In genomic region chr5:157821822-157822622, GRCh38 we compare ENCODE assay signal across 12 cellular contexts. TPM values are rescaled to one million over a fixed set of nuclear protein-coding genes. Genes with fewer than 3 reads are reported as not detected.
DNase-seq lines count a peak whose midpoint lies in the region; ATAC-seq and TF ChIP-seq lines count a peak whose summit lies in the region.
"Had no signal": no experiment of that assay in that cellular context is flagged by ENCODE, and none has a peak within 500 bp of the region (broad histone marks: within the 10 kb centered on the region; RNA-seq: fewer than 3 reads in every experiment).

No MANE protein-coding gene starts in this region.

- DNase-seq in left ventricle myocardium inferior (no peak), heart left ventricle (no peak), memory B cell (ENCODE audit: low spot score in 2 of 2) (no peak), type B pancreatic cell (ENCODE audit: extremely low spot score, unreplicated experiment) (no peak), MV-4-11 (lab: John Stamatoyannopoulos, UW) (no peak), NCI-H146 (lab: John Stamatoyannopoulos, UW) (no peak)
- peak in 1 of 2 donors; percentile 7 for DNase-seq in activated naive CD4-positive, alpha-beta T cell treated with anti-CD3 and anti-CD28 coated beads, Interleukin-2, amount 50 U/mL, for 72 hours (ENCODE audit: low spot score in 2 of 2)
- DNase-seq: activated gamma-delta T cell treated with Interleukin-2 at 50 U/mL for 16 hours, RPMI8226, thyroid gland had no signal

- H3K27me3 Mint-ChIP-seq in memory B cell = no peaks in the 10 kb centered on the region
- H3K27me3 Mint-ChIP-seq in type B pancreatic cell = no peaks in the 10 kb centered on the region

- no peaks in the 10 kb centered on the region for H3K9me3 ChIP-seq in left ventricle myocardium inferior (replicated peaks)
- no peaks in the 10 kb centered on the region for H3K9me3 ChIP-seq in heart left ventricle
- H3K9me3 ChIP-seq: thyroid gland had no signal

- H3K27ac ChIP-seq in left ventricle myocardium inferior (replicated peaks) (peak overlapping the region; percentile 61), heart left ventricle (peak overlapping the region in 1 of 12 donors; percentile 72)
- H3K27ac ChIP-seq: BLaER1 treated with 17β-estradiol and CSF1 and Interleukin-3, amounts not matched to agents 10 nM and 100 nM; thyroid gland had no signal

- ATAC-seq in heart left ventricle (no peak), memory B cell (ENCODE audit: low read depth) (no peak), HG03175 (IDR thresholded peaks at IDR 0.05; ENCODE audit: unreplicated experiment) (no peak)
- peak; percentile 61 to 89 for ATAC-seq in activated naive CD4-positive, alpha-beta T cell treated with anti-CD3 and anti-CD28 coated beads, Interleukin-2, amount 50 U/mL, for 72 hours

- intact Hi-C loops in left ventricle myocardium inferior (cut with micrococcal nuclease) (loop anchor here (5.0 kb wide), 1 partner anchor 35 kb away; the partner anchor contains the start of gene CLINT1), heart left ventricle (cut with DNase I) (loop anchor here in 7 of 10 donors (2.0 to 10.0 kb wide), 7 partner anchors 35 to 1313 kb away; partner anchors contain the start of gene CLINT1 (in 4 of the 7))

- H3K4me1 ChIP-seq in left ventricle myocardium inferior = peaks cover 77% of the 10 kb centered on the region
- peaks cover 0 to 64% (median 41%) of the 10 kb centered on the region in 12 donors for H3K4me1 ChIP-seq in heart left ventricle

- H3K4me1 Mint-ChIP-seq in memory B cell (peaks cover 13% of the 10 kb centered on the region), type B pancreatic cell (ENCODE audit: unreplicated experiment) (peaks cover 39% of the 10 kb centered on the region)

- H3K4me3 ChIP-seq in left ventricle myocardium inferior = no peak overlapping the region
- no peak overlapping the region for H3K4me3 ChIP-seq in heart left ventricle
- H3K4me3 ChIP-seq: BLaER1 treated with 17β-estradiol and CSF1 and Interleukin-3, amounts not matched to agents 10 nM and 100 nM; thyroid gland had no signal

- TF ChIP-seq CTCF in left ventricle myocardium inferior (IDR thresholded peaks at IDR 0.05; ENCODE audit: borderline replicate concordance) (no peak), heart left ventricle (IDR thresholded peaks at IDR 0.05) (no peak), type B pancreatic cell (conservative IDR thresholded peaks at IDR 0.05) (no peak)

- no peak overlapping the region for H3K27ac Mint-ChIP-seq in activated naive CD4-positive, alpha-beta T cell treated with anti-CD3 and anti-CD28 coated beads, Interleukin-2, amount 50 U/mL, for 72 hours
- H3K27ac Mint-ChIP-seq in memory B cell = peak overlapping the region; percentile 38
- H3K27ac Mint-ChIP-seq in type B pancreatic cell = peak overlapping the region; percentile 34

- H3K36me3 ChIP-seq in left ventricle myocardium inferior (no peaks in the 10 kb centered on the region), heart left ventricle (no peaks in the 10 kb centered on the region)
- H3K36me3 ChIP-seq: thyroid gland had no signal

- peaks cover 0 to 25% of the 10 kb centered on the region in 2 donors for H3K36me3 Mint-ChIP-seq in activated naive CD4-positive, alpha-beta T cell treated with anti-CD3 and anti-CD28 coated beads, Interleukin-2, amount 50 U/mL, for 72 hours
- H3K36me3 Mint-ChIP-seq in memory B cell (peaks cover 7% of the 10 kb centered on the region), type B pancreatic cell (peaks cover 10% of the 10 kb centered on the region)

- 84 to 87% (median 85%) methylated on average over 7 of the region's 7 CpGs for WGBS in heart left ventricle, 4 donors

- no peak for TF ChIP-seq POLR2A in heart left ventricle (IDR thresholded peaks at IDR 0.05)

- H3K9me3 Mint-ChIP-seq in activated naive CD4-positive, alpha-beta T cell treated with anti-CD3 and anti-CD28 coated beads, Interleukin-2, amount 50 U/mL, for 72 hours = peaks cover 0 to 6% of the 10 kb centered on the region in 2 donors
- H3K9me3 Mint-ChIP-seq in memory B cell = no peaks in the 10 kb centered on the region
- no peaks in the 10 kb centered on the region for H3K9me3 Mint-ChIP-seq in type B pancreatic cell

- H3K4me3 Mint-ChIP-seq in memory B cell (no peak overlapping the region), type B pancreatic cell (peak overlapping the region; percentile 30)

- H3K27me3 ChIP-seq in left ventricle myocardium inferior (ENCODE audit: low read depth) (no peaks in the 10 kb centered on the region), heart left ventricle (no peaks in the 10 kb centered on the region)
- H3K27me3 ChIP-seq: BLaER1 treated with 17β-estradiol and CSF1 and Interleukin-3, amounts not matched to agents 10 nM and 100 nM; thyroid gland had no signal

RNA-seq across cellular contexts. Expression of gene CLINT1, which starts 36.9 kb away (rescaled TPM):
- total RNA-seq in left ventricle myocardium inferior (48.6 TPM), heart left ventricle (10 to 100 TPM; 40.1 to 84.8 (median 51.2) TPM), type B pancreatic cell (ENCODE audit: low replicate concordance) (81.8 and 88.8 TPM in 2 replicates)
- 10 to 100 TPM; 13.0 to 41.9 TPM for polyA plus RNA-seq in heart left ventricle
- 10 to 100 TPM; 48.4 to 71.0 TPM for total RNA-seq in activated naive CD4-positive, alpha-beta T cell treated with anti-CD3 and anti-CD28 coated beads, Interleukin-2, amount 50 U/mL, for 72 hours

Comparison
In these comparisons a context has a peak if more than half of its experiments do, and no peak if none do; other contexts are left out.
1. ATAC-seq: peak in activated naive CD4-positive, alpha-beta T cell treated with anti-CD3 and anti-CD28 coated beads, Interleukin-2, amount 50 U/mL, for 72 hours (2 of 2); none in heart left ventricle (0 of 4), memory B cell (single experiment) and HG03175 (single experiment).
2. H3K27ac Mint-ChIP-seq: peak in memory B cell (single experiment) and type B pancreatic cell (single experiment); none in activated naive CD4-positive, alpha-beta T cell treated with anti-CD3 and anti-CD28 coated beads, Interleukin-2, amount 50 U/mL, for 72 hours (0 of 2).